In genomic region chr18:48875314-48875941, GRCh38 we compare ENCODE assay signal across 1 cellular context.
TF ChIP-seq lines count a peak whose summit lies in the region.

No MANE protein-coding gene starts in this region.

TF ChIP-seq in GM23338, 12 proteins besides CTCF, POLR2A, EP300 and RAD21 (continued from another document):
- TF ChIP-seq REST (IDR thresholded peaks at IDR 0.05; ENCODE audit: unreplicated experiment) (no peak), ZNF331 (CRISPR knock-in tag; IDR thresholded peaks at IDR 0.05; ENCODE audit: low read depth) (no peak), CREB1 (CRISPR knock-in tag; IDR thresholded peaks at IDR 0.05; ENCODE audit: low read depth) (no peak), EZH2 (IDR thresholded peaks at IDR 0.05; ENCODE audit: low read depth, unreplicated experiment) (no peak), ETS1 (IDR thresholded peaks at IDR 0.05) (no peak)
- TF ChIP-seq, protein P1, sequence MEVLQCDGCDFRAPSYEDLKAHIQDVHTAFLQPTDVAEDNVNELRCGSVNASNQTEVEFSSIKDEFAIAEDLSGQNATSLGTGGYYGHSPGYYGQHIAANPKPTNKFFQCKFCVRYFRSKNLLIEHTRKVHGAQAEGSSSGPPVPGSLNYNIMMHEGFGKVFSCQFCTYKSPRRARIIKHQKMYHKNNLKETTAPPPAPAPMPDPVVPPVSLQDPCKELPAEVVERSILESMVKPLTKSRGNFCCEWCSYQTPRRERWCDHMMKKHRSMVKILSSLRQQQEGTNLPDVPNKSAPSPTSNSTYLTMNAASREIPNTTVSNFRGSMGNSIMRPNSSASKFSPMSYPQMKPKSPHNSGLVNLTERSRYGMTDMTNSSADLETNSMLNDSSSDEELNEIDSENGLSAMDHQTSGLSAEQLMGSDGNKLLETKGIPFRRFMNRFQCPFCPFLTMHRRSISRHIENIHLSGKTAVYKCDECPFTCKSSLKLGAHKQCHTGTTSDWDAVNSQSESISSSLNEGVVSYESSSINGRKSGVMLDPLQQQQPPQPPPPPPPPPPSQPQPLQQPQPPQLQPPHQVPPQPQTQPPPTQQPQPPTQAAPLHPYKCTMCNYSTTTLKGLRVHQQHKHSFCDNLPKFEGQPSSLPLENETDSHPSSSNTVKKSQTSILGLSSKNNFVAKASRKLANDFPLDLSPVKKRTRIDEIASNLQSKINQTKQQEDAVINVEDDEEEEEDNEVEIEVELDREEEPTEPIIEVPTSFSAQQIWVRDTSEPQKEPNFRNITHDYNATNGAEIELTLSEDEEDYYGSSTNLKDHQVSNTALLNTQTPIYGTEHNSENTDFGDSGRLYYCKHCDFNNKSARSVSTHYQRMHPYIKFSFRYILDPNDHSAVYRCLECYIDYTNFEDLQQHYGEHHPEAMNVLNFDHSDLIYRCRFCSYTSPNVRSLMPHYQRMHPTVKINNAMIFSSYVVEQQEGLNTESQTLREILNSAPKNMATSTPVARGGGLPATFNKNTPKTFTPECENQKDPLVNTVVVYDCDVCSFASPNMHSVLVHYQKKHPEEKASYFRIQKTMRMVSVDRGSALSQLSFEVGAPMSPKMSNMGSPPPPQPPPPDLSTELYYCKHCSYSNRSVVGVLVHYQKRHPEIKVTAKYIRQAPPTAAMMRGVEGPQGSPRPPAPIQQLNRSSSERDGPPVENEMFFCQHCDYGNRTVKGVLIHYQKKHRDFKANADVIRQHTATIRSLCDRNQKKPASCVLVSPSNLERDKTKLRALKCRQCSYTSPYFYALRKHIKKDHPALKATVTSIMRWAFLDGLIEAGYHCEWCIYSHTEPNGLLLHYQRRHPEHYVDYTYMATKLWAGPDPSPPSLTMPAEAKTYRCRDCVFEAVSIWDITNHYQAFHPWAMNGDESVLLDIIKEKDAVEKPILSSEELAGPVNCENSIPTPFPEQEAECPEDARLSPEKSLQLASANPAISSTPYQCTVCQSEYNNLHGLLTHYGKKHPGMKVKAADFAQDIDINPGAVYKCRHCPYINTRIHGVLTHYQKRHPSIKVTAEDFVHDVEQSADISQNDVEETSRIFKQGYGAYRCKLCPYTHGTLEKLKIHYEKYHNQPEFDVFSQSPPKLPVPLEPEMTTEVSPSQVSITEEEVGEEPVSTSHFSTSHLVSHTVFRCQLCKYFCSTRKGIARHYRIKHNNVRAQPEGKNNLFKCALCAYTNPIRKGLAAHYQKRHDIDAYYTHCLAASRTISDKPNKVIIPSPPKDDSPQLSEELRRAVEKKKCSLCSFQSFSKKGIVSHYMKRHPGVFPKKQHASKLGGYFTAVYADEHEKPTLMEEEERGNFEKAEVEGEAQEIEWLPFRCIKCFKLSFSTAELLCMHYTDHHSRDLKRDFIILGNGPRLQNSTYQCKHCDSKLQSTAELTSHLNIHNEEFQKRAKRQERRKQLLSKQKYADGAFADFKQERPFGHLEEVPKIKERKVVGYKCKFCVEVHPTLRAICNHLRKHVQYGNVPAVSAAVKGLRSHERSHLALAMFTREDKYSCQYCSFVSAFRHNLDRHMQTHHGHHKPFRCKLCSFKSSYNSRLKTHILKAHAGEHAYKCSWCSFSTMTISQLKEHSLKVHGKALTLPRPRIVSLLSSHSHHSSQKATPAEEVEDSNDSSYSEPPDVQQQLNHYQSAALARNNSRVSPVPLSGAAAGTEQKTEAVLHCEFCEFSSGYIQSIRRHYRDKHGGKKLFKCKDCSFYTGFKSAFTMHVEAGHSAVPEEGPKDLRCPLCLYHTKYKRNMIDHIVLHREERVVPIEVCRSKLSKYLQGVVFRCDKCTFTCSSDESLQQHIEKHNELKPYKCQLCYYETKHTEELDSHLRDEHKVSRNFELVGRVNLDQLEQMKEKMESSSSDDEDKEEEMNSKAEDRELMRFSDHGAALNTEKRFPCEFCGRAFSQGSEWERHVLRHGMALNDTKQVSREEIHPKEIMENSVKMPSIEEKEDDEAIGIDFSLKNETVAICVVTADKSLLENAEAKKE (CRISPR knock-in tag; IDR thresholded peaks at IDR 0.05), result no peak
TF ChIP-seq in GM23338: peak in this region for 0.
